In the genomic region with DNA sequence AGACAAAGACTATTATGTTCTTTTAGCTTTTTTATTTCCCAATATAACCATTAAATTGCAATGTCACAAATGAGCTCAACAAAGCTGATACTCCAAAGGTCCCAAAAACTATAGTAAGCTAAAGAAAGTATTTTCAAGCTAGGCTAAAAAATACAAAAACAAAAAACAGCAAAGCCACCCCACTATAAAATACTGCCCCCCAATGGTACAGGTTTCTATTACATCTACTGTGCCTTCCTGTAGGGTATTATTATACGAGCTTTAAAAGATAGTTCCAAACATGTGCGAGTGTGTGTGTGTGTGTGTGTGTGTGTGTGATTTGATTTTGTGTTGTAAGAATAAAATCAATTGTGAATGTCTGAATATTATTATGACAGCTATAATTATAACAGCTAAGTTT, we compare ENCODE assay signal across 8 cellular contexts. TPM values are rescaled to one million over a fixed set of nuclear protein-coding genes. Genes with fewer than 3 reads are reported as not detected.
A peak's percentile ranks its signal among the peaks of the same experiment; 100 is the strongest.
DNase-seq lines count a peak whose midpoint lies in the region; ATAC-seq, FAIRE-seq and TF ChIP-seq lines count a peak whose summit lies in the region.

No MANE protein-coding gene starts in this region.

- H3K27ac ChIP-seq in Peyer's patch (no peak overlapping the region), testis (no peak overlapping the region)

- peak; percentile 46 for DNase-seq in ACHN
- DNase-seq in Peyer's patch = no peak
- DNase-seq in fibroblast of pulmonary artery (ENCODE audit: low read depth) = peak; percentile 4
- no peak for DNase-seq in testis
- DNase-seq in NCI-H1930 (lab: John Stamatoyannopoulos, UW) = no peak

- in situ Hi-C loops in ACHN (cut with HindIII; ENCODE audit: low pct_ligation_motif_present, low pct_unique_long_range_greater_than_20kb, low sequenced_read_pairs) = no loop called here

- intact Hi-C loops in testis (cut with DNase I; ENCODE audit: low total_unique reads) = no loop called here

- no peaks in the 10 kb centered on the region for H3K9me3 ChIP-seq in Peyer's patch
- H3K9me3 ChIP-seq in testis = no peaks in the 10 kb centered on the region

- no peak for TF ChIP-seq POLR2A in Peyer's patch (IDR thresholded peaks at IDR 0.05)
- no peak for TF ChIP-seq POLR2A in testis (IDR thresholded peaks at IDR 0.05)

- no peaks in the 10 kb centered on the region for H3K36me3 ChIP-seq in Peyer's patch
- no peaks in the 10 kb centered on the region for H3K36me3 ChIP-seq in testis (ENCODE audit: low read depth, missing control alignments)

- WGBS in testis, 2 donors = 60 to 68% methylated on average over 2 of the region's 2 CpGs

- ATAC-seq in GM21576 (IDR thresholded peaks at IDR 0.05; ENCODE audit: unreplicated experiment) (no peak), HG02885 (IDR thresholded peaks at IDR 0.05; ENCODE audit: poor library complexity, unreplicated experiment) (no peak)

- peak; percentile 74 for FAIRE-seq in G401.6 (lab: Jason Lieb, UNC)

- no peak overlapping the region for H3K4me3 ChIP-seq in Peyer's patch
- H3K4me3 ChIP-seq in fibroblast of pulmonary artery (replicated peaks; ENCODE audit: low read depth, low read length) = no peak overlapping the region
- no peak overlapping the region for H3K4me3 ChIP-seq in testis

- H3K4me1 ChIP-seq in Peyer's patch (no peaks in the 10 kb centered on the region), testis (no peaks in the 10 kb centered on the region)

- TF ChIP-seq CTCF in Peyer's patch (IDR thresholded peaks at IDR 0.05) = peak in 5 of 6 experiments; percentile 22 to 49 (median 34)
- peak; percentile 27 for TF ChIP-seq CTCF in fibroblast of pulmonary artery (IDR thresholded peaks at IDR 0.05; ENCODE audit: low read length, missing control alignments)
- peak in 1 of 3 experiments; percentile 20 for TF ChIP-seq CTCF in testis (IDR thresholded peaks at IDR 0.05)

- no peaks in the 10 kb centered on the region for H3K27me3 ChIP-seq in Peyer's patch
- H3K27me3 ChIP-seq in testis = no peaks in the 10 kb centered on the region

RNA-seq across cellular contexts. Expression of a gene that starts 1.1 kb away (rescaled TPM):
- total RNA-seq in Peyer's patch (not detected), testis (not detected)
- 0.26 TPM for polyA plus RNA-seq in testis (ENCODE audit: insufficient read depth, low read depth, low replicate concordance)

Comparison
In these comparisons a context has a peak if more than half of its experiments do, and no peak if none do; other contexts are left out.
1. DNase-seq: peak in ACHN (single experiment) and fibroblast of pulmonary artery (single experiment); none in Peyer's patch (0 of 3), testis (single experiment) and NCI-H1930 (0 of 2).